ENCODE assay signal across 8 cellular contexts in the genomic region with DNA sequence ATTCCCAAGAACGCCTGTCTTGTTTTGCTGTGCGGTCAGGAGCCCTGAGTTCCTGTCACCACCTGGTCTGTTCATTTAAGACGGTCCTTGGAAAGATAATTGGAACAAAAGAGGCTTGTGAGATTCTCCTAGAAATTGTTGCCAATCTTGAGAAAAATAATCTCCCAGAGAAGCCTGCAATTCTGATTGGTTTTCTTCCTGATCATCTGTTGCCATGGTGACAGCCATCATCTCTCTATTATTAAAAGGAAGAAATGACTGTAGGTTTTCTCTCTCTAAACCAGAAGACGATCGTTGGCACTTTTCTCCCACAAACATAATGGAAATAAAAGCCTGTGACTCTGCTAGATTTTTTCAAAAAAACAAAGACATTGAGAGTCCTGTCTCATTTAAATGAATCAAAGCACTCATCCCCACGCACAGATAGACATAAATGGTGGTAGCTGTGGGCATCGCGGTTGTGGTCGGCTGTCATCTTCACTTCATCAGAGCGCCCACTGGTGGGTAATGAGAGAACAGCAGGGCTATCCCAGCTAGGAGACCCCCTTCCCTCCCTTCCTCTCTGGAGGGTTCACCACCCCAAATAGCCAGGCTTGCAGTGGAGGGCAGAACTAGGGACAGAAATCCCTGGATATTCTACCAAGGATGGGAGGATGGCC. TPM values are rescaled to one million over a fixed set of nuclear protein-coding genes. Genes with fewer than 3 reads are reported as not detected.
DNase-seq lines count a peak whose midpoint lies in the region; FAIRE-seq and TF ChIP-seq lines count a peak whose summit lies in the region.

No MANE protein-coding gene starts in this region.

- H3K27me3 Mint-ChIP-seq in osteocyte (ENCODE audit: unreplicated experiment) (peaks cover 21% of the 10 kb centered on the region), HFFc6 (ENCODE audit: insufficient read depth) (peaks cover 2% of the 10 kb centered on the region)

- H3K9me3 Mint-ChIP-seq in osteocyte (ENCODE audit: unreplicated experiment) = peaks cover 3% of the 10 kb centered on the region
- H3K9me3 Mint-ChIP-seq in HFFc6 = no peaks in the 10 kb centered on the region

- no peaks in the 10 kb centered on the region for H3K36me3 Mint-ChIP-seq in osteocyte (ENCODE audit: unreplicated experiment)
- H3K36me3 Mint-ChIP-seq in HFFc6 (ENCODE audit: low read depth) = no peaks in the 10 kb centered on the region

- peaks cover 4% of the 10 kb centered on the region for H3K4me1 Mint-ChIP-seq in osteocyte (ENCODE audit: unreplicated experiment)
- no peaks in the 10 kb centered on the region; the same call in 1 of the 2 replicates for H3K4me1 Mint-ChIP-seq in HFFc6 (ENCODE audit: low read depth)

- DNase-seq in D341Med (ENCODE audit: low spot score) = peak; percentile 78
- DNase-seq in NAMALWA (ENCODE audit: low spot score) = peak; percentile 60
- peak in 1 of 2 donors; percentile 23 for DNase-seq in cardiac fibroblast (ENCODE audit: low read depth in 2 of 2)
- DNase-seq in osteocyte (ENCODE audit: extremely low spot score, unreplicated experiment) = peak; percentile 72
- DNase-seq in NCI-H774 (lab: John Stamatoyannopoulos, UW) = no peak
- DNase-seq in RCC 7860 (ENCODE audit: low spot score) = no peak
- no peak for DNase-seq in HFFc6
- no peak for DNase-seq in SIG-M5 treated with dmso at 0.1 percent for 504 hours (lab: John Stamatoyannopoulos, UW; ENCODE audit: unreplicated experiment)

- FAIRE-seq in RCC 7860 (lab: Jason Lieb, UNC) = no peak

- TF ChIP-seq CTCF in cardiac fibroblast (IDR thresholded peaks at IDR 0.05; ENCODE audit: low read depth, low read length) (peak; percentile 47), osteocyte (IDR thresholded peaks at IDR 0.05) (peak; percentile 44), HFFc6 (IDR thresholded peaks at IDR 0.05) (no peak)

- H3K4me3 ChIP-seq in cardiac fibroblast (replicated peaks in 1 of 2; ENCODE audit: low read depth in 2 of 2, low read length in 2 of 2) = no peak overlapping the region

- H3K4me3 Mint-ChIP-seq in osteocyte (ENCODE audit: unreplicated experiment) = no peak overlapping the region
- H3K4me3 Mint-ChIP-seq in HFFc6 = no peak overlapping the region

- H3K27ac Mint-ChIP-seq in osteocyte (ENCODE audit: unreplicated experiment) (no peak overlapping the region), HFFc6 (no peak overlapping the region)

RNA-seq across cellular contexts. Expression of a gene that starts 21.7 kb away (rescaled TPM):
- total RNA-seq in osteocyte = 167 and 168 TPM in 2 replicates
- 100 to 1,000 TPM; 445 to 561 (median 538) TPM for total RNA-seq in HFFc6 (2021; fragmentation: NEBNext Ultra II Directional; extraction: Animal tissue kit (Norgen Biotek cat#: 25700))

RNA-seq across cellular contexts. Expression of a gene that starts 45.5 kb away (rescaled TPM):
- 0.31 and 0.38 TPM in 2 replicates for total RNA-seq in osteocyte
- 10 to 100 TPM; 16.0 to 26.6 (median 17.9) TPM for total RNA-seq in HFFc6 (2021; fragmentation: NEBNext Ultra II Directional; extraction: Animal tissue kit (Norgen Biotek cat#: 25700))

RNA-seq across cellular contexts. Expression of a gene that starts 56.6 kb away (rescaled TPM):
- total RNA-seq in osteocyte = not detected in 2 replicates
- not detected for total RNA-seq in HFFc6 (2021; fragmentation: NEBNext Ultra II Directional; extraction: Animal tissue kit (Norgen Biotek cat#: 25700))

Comparison
In these comparisons a context has a peak if more than half of its experiments do, and no peak if none do; other contexts are left out.
1. DNase-seq: peak in D341Med (single experiment), NAMALWA (single experiment) and osteocyte (single experiment); none in NCI-H774 (single experiment), RCC 7860 (single experiment), HFFc6 (single experiment) and SIG-M5 treated with dmso at 0.1 percent for 504 hours (single experiment).
2. RNA of a gene that starts 45.5 kb away (total RNA-seq): 16.0 to 26.6 TPM in HFFc6; 0.31 to 0.38 TPM in osteocyte; every median in the first group is over 10 times any median in the second.